Comparison of ENCODE assay signal across 1 cellular context in the genomic region with DNA sequence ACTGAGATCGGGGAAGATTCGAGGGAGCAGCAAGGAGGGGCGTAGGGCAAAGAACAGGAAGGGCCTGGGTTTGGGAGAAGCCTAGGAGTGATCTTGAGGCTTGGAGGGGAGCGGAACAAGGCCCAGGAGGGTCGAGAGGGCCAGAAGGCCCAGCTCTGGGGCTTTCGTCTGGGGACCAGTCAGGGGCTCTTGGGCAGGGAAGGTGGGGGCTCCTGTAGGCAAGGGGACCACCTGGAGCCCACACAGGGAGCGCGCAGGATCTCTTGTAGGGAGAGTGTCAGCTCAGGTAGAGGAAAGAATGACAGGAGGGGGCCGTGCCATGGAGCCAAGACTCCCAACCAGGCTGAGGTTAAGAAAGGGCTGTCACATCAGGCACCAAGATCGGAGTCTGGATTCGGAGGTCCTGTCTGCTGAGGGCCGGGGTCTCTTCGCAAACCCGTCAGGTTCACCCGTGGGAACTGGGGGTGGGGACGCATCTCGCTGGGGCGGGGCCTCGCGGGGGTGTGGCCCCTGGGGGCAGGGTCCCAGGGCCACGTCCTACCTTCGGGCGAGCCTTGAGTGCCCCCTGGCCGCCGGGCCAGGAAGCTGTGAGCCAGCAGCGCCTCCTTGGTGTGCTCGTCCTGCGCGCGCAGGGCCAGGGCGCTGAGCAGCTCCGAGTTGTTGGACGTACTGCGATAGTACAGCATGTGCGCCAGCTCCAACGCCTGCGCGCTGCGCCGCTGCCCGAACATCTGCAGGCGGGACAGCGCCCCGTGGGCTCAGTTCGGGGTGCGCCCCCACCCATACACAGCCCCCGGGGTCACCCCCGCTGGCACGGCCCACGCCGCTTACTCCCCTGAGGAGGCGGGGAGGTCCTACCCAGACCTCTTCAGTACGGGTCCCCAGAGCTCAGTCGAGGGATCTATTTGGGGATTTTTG.
TF ChIP-seq lines count a peak whose summit lies in the region.

No MANE protein-coding gene starts in this region.

TF ChIP-seq in K562, 482 proteins besides CTCF, POLR2A, EP300 and RAD21 (continued from another document and continues in another):
- TF ChIP-seq BRF1 (IDR thresholded peaks at IDR 0.05; ENCODE audit: borderline replicate concordance, extremely low read depth, insufficient read length) (no peak), SMAD4 (CRISPR knock-in tag; conservative IDR thresholded peaks at IDR 0.05) (peak; percentile 39), CHD1 (IDR thresholded peaks at IDR 0.05; ENCODE audit: low read length) (no peak), STAG1 (CRISPR knock-in tag; IDR thresholded peaks at IDR 0.05; ENCODE audit: borderline replicate concordance) (no peak; the same call in 1 of the 2 replicates), NFE2 (IDR thresholded peaks at IDR 0.05; ENCODE audit: low read depth) (no peak), ZNF212 (CRISPR knock-in tag; IDR thresholded peaks at IDR 0.05) (no peak), ZNF184 (CRISPR knock-in tag; IDR thresholded peaks at IDR 0.05) (no peak), ZNF561 (CRISPR knock-in tag; conservative IDR thresholded peaks at IDR 0.05) (no peak), ZNF408 (CRISPR knock-in tag; IDR thresholded peaks at IDR 0.05; ENCODE audit: low read depth) (no peak), PYGO2 (tag; IDR thresholded peaks at IDR 0.05) (no peak), PCBP1 (IDR thresholded peaks at IDR 0.05; ENCODE audit: low read depth, low read length, poor library complexity, severe bottlenecking) (no peak), PHB2 (IDR thresholded peaks at IDR 0.05; ENCODE audit: low read depth) (peak; percentile 58), ZNF507 (tag; conservative IDR thresholded peaks at IDR 0.05) (no peak), ZNF778 (CRISPR knock-in tag; IDR thresholded peaks at IDR 0.05) (no peak), ELF4 (CRISPR knock-in tag; IDR thresholded peaks at IDR 0.05) (no peak), SLC30A9 (CRISPR knock-in tag; IDR thresholded peaks at IDR 0.05) (no peak), HDAC1 (IDR thresholded peaks at IDR 0.05) (peak in 1 of 2 experiments; percentile 70; a peak in 2 of 4 replicates), CBX2 (IDR thresholded peaks at IDR 0.05; ENCODE audit: insufficient read depth, low read length, poor library complexity, severe bottlenecking) (no peak), SMARCA5 (IDR thresholded peaks at IDR 0.05) (peak; percentile 54; the same call in 1 of the 2 replicates), NR2C2 (CRISPR knock-in tag; IDR thresholded peaks at IDR 0.05) (no peak), NR2C2 (tag; IDR thresholded peaks at IDR 0.05) (peak; percentile 44), ADNP (tag; IDR thresholded peaks at IDR 0.05) (no peak), MEF2A (IDR thresholded peaks at IDR 0.05; ENCODE audit: control insufficient read depth, low read depth, low read length) (no peak), KDM2B (CRISPR knock-in tag; IDR thresholded peaks at IDR 0.05) (peak; percentile 91), ZNF592 (IDR thresholded peaks at IDR 0.05) (peak; percentile 91), HNRNPUL1 (IDR thresholded peaks at IDR 0.05; ENCODE audit: low read length) (no peak), ZNF12 (CRISPR knock-in tag; IDR thresholded peaks at IDR 0.05) (no peak), RBM14 (IDR thresholded peaks at IDR 0.05; ENCODE audit: borderline replicate concordance, insufficient read depth, low read depth, low read length) (no peak), MCM3 (IDR thresholded peaks at IDR 0.05) (no peak), RBM39 (optimal IDR thresholded peaks at IDR 0.05; ENCODE audit: low read depth, low read length) (peak; percentile 85), FOS (IDR thresholded peaks at IDR 0.05; ENCODE audit: extremely low read depth, insufficient read length) (no peak), RB1 (IDR thresholded peaks at IDR 0.05; ENCODE audit: low read depth) (peak; percentile 93), UBTF (IDR thresholded peaks at IDR 0.05; ENCODE audit: borderline replicate concordance in 1 of 2, low read depth in 2 of 2, low read length in 2 of 2) (no peak), ZBED1 (IDR thresholded peaks at IDR 0.05) (no peak), ZNF395 (CRISPR knock-in tag; IDR thresholded peaks at IDR 0.05) (no peak)
- TF ChIP-seq, protein P1, sequence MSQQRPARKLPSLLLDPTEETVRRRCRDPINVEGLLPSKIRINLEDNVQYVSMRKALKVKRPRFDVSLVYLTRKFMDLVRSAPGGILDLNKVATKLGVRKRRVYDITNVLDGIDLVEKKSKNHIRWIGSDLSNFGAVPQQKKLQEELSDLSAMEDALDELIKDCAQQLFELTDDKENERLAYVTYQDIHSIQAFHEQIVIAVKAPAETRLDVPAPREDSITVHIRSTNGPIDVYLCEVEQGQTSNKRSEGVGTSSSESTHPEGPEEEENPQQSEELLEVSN (IDR thresholded peaks at IDR 0.05; ENCODE audit: borderline replicate concordance in 1 of 2, extremely low read depth in 1 of 2, insufficient read depth in 1 of 2, insufficient read length in 1 of 2, low read depth in 1 of 2, low read length in 1 of 2, poor library complexity in 1 of 2, severe bottlenecking in 1 of 2) = peak; percentile 91 to 95
- TF ChIP-seq, protein P2, sequence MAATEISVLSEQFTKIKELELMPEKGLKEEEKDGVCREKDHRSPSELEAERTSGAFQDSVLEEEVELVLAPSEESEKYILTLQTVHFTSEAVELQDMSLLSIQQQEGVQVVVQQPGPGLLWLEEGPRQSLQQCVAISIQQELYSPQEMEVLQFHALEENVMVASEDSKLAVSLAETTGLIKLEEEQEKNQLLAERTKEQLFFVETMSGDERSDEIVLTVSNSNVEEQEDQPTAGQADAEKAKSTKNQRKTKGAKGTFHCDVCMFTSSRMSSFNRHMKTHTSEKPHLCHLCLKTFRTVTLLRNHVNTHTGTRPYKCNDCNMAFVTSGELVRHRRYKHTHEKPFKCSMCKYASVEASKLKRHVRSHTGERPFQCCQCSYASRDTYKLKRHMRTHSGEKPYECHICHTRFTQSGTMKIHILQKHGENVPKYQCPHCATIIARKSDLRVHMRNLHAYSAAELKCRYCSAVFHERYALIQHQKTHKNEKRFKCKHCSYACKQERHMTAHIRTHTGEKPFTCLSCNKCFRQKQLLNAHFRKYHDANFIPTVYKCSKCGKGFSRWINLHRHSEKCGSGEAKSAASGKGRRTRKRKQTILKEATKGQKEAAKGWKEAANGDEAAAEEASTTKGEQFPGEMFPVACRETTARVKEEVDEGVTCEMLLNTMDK (IDR thresholded peaks at IDR 0.05; ENCODE audit: borderline replicate concordance, insufficient read depth, low read depth, low read length, poor library complexity, severe bottlenecking) = peak; percentile 56
- TF ChIP-seq, protein P3, sequence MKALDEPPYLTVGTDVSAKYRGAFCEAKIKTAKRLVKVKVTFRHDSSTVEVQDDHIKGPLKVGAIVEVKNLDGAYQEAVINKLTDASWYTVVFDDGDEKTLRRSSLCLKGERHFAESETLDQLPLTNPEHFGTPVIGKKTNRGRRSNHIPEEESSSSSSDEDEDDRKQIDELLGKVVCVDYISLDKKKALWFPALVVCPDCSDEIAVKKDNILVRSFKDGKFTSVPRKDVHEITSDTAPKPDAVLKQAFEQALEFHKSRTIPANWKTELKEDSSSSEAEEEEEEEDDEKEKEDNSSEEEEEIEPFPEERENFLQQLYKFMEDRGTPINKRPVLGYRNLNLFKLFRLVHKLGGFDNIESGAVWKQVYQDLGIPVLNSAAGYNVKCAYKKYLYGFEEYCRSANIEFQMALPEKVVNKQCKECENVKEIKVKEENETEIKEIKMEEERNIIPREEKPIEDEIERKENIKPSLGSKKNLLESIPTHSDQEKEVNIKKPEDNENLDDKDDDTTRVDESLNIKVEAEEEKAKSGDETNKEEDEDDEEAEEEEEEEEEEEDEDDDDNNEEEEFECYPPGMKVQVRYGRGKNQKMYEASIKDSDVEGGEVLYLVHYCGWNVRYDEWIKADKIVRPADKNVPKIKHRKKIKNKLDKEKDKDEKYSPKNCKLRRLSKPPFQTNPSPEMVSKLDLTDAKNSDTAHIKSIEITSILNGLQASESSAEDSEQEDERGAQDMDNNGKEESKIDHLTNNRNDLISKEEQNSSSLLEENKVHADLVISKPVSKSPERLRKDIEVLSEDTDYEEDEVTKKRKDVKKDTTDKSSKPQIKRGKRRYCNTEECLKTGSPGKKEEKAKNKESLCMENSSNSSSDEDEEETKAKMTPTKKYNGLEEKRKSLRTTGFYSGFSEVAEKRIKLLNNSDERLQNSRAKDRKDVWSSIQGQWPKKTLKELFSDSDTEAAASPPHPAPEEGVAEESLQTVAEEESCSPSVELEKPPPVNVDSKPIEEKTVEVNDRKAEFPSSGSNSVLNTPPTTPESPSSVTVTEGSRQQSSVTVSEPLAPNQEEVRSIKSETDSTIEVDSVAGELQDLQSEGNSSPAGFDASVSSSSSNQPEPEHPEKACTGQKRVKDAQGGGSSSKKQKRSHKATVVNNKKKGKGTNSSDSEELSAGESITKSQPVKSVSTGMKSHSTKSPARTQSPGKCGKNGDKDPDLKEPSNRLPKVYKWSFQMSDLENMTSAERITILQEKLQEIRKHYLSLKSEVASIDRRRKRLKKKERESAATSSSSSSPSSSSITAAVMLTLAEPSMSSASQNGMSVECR (CRISPR knock-in tag; IDR thresholded peaks at IDR 0.05) = 0 out of 2 replicates have a peak, but pooled peaks have one; percentile 3
- TF ChIP-seq, protein P4, sequence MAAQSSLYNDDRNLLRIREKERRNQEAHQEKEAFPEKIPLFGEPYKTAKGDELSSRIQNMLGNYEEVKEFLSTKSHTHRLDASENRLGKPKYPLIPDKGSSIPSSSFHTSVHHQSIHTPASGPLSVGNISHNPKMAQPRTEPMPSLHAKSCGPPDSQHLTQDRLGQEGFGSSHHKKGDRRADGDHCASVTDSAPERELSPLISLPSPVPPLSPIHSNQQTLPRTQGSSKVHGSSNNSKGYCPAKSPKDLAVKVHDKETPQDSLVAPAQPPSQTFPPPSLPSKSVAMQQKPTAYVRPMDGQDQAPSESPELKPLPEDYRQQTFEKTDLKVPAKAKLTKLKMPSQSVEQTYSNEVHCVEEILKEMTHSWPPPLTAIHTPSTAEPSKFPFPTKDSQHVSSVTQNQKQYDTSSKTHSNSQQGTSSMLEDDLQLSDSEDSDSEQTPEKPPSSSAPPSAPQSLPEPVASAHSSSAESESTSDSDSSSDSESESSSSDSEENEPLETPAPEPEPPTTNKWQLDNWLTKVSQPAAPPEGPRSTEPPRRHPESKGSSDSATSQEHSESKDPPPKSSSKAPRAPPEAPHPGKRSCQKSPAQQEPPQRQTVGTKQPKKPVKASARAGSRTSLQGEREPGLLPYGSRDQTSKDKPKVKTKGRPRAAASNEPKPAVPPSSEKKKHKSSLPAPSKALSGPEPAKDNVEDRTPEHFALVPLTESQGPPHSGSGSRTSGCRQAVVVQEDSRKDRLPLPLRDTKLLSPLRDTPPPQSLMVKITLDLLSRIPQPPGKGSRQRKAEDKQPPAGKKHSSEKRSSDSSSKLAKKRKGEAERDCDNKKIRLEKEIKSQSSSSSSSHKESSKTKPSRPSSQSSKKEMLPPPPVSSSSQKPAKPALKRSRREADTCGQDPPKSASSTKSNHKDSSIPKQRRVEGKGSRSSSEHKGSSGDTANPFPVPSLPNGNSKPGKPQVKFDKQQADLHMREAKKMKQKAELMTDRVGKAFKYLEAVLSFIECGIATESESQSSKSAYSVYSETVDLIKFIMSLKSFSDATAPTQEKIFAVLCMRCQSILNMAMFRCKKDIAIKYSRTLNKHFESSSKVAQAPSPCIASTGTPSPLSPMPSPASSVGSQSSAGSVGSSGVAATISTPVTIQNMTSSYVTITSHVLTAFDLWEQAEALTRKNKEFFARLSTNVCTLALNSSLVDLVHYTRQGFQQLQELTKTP (IDR thresholded peaks at IDR 0.05; ENCODE audit: low read depth in 1 of 2, partially characterized antibody in 2 of 2) = no peak
